In the genomic region with DNA sequence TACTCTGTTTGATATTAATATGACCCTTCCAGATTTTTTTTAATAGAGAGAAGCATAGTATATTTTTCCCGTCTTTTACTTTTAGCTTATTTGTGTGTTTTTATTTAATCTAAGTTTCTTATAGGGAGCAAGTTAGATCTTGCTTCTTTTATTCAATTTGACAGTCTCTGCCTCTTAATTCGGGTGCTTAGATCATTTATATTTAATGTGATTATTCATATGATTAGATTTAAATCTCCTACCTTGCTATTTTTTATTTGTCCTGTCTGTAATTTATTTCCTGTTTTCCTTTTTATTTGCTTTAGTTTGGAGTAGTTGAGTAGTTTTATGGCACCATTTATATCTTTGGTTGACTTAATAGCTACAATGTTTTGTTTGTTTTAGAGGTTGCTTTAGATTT, we compare ENCODE assay signal across 26 cellular contexts.
"Had no signal": no experiment of that assay in that cellular context is flagged by ENCODE, and none has a peak within 500 bp of the region (broad histone marks: within the 10 kb centered on the region; RNA-seq: fewer than 3 reads in every experiment).

No MANE protein-coding gene starts in this region.

- DNase-seq: stimulated activated CD4-positive, alpha-beta T cell treated with anti-CD3 and anti-CD28 coated beads, Interleukin-2, amount 100 ng/mL, for 48 hours; stimulated activated CD4-positive, alpha-beta T cell treated with anti-CD3 and anti-CD28 coated beads, Interleukin-4, amount 100 ng/mL, for 1 hour; stimulated activated CD4-positive, alpha-beta T cell treated with anti-CD3 and anti-CD28 coated beads, Interleukin-4, amount 100 ng/mL, for 24 hours; stimulated activated CD4-positive, alpha-beta T cell treated with anti-CD3 and anti-CD28 coated beads, Interleukin-4, amount 100 ng/mL, for 4 hours; stimulated activated CD8-positive, alpha-beta memory T cell treated with anti-CD3 and anti-CD28 coated beads, Interleukin-4, amount 100 ng/mL, for 48 hours; stimulated activated naive B cell treated with anti-CD40 and anti-IgM and Interleukin-4, amounts not matched to agents 10 μg/mL and 1 μg/mL and 100 μg/mL, for 72 hours; stimulated activated naive CD4-positive, alpha-beta T cell; stimulated activated naive CD4-positive, alpha-beta T cell treated with Interleukin-2 at 50 U/mL for 16 hours; stimulated activated naive CD8-positive, alpha-beta T cell treated with anti-CD3 and anti-CD28 coated beads, Interleukin-15, amount 100 ng/mL, for 72 hours; stimulated activated naive CD8-positive, alpha-beta T cell treated with anti-CD3 and anti-CD28 coated beads, Interleukin-15, Interleukin-2, amounts not matched to agents 100 U/mL and 50 U/mL, for 24 hours; stomach; substantia nigra; testis; thyroid gland; tibial artery; transverse colon; trophoblast cell; upper lobe of left lung; upper lobe of right lung; uterus had no signal

- H3K27ac ChIP-seq: stomach, suprapubic skin, testis, thoracic aorta, thyroid gland, tibial artery, tibial nerve, transverse colon, upper lobe of left lung, upper lobe of right lung, uterus, vagina had no signal

- ATAC-seq: stimulated activated effector memory CD8-positive, alpha-beta T cell treated with anti-CD3 and anti-CD28 coated beads, Interleukin-12 subunit alpha, Interleukin-12 subunit beta, amount 100 ng/mL, for 72 hours; stimulated activated memory B cell treated with anti-CD40 and anti-IgM and Interleukin-4, amounts not matched to agents 10 μg/mL and 1 μg/mL and 100 μg/mL, for 72 hours; stimulated activated naive B cell treated with anti-CD40 and anti-IgM and Interleukin-4, amounts not matched to agents 10 μg/mL and 1 μg/mL and 100 μg/mL, for 72 hours; stimulated activated naive CD8-positive, alpha-beta T cell treated with anti-CD3 and anti-CD28 coated beads, Interleukin-15, amount 100 ng/mL, for 72 hours; stimulated activated naive CD8-positive, alpha-beta T cell treated with anti-CD3 and anti-CD28 coated beads, Interleukin-15, Interleukin-2, amounts not matched to agents 100 U/mL and 50 U/mL, for 24 hours; upper lobe of right lung had no signal

- H3K4me3 ChIP-seq: stomach, suprapubic skin, thoracic aorta, thyroid gland, tibial artery, tibial nerve, transverse colon, upper lobe of left lung, upper lobe of right lung, uterus, vagina had no signal

- H3K9me3 ChIP-seq: suprapubic skin, testis, thoracic aorta, thyroid gland, tibial artery, transverse colon, upper lobe of left lung, upper lobe of right lung, vagina had no signal

- H3K4me1 ChIP-seq: stomach, suprapubic skin, testis, thyroid gland, tibial artery, tibial nerve, transverse colon, upper lobe of left lung, upper lobe of right lung, uterus, vagina had no signal

- H3K27me3 ChIP-seq: suprapubic skin, testis, thyroid gland, tibial nerve, transverse colon, upper lobe of left lung, upper lobe of right lung, uterus, vagina had no signal

- H3K36me3 ChIP-seq: stomach, suprapubic skin, thoracic aorta, thyroid gland, tibial artery, tibial nerve, transverse colon, upper lobe of left lung, upper lobe of right lung, uterus, vagina had no signal
